1 cellular context compared by ENCODE assay signal in the genomic region with DNA sequence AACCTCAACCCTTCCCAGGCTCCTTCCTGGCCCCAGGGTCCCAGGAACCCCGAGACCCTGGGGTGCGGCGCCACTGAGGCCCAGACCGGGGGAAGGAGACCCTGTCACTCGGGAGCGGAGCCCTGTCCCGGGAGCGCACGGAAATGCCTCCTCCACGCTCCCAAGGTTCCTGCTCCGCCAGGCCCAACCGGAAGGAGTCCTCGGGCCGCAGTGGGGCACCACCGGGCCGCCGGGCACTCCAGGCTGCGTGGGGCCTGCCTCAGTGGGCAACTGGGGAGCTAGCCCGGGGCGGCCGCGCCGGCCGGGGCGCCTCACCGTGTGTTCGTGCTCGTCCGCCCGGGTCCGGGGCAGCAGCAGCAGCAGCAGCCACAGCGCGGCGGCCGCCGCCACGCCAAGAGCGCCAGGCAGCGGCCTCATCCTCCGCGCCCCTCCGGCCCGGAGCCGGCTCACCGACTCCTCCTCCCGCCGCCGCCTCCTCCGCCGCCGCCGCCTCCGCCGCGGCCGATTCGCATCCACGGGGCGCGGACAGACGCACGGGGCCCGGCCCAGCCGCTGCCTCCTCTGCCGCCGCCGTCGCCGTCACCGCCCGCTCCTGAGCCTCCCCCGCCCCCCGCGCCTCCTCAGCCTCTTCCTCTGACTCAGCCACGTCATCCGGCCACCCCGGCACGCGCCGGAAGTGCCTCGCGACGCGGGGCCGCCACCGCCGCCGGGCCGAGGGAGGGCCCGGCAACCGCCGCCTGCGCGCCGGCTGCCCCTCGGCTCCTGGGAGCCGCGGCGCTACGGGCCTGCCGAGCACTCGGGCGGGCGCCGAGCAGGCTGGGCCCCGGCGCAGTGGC.
A peak's percentile ranks its signal among the peaks of the same experiment; 100 is the strongest.
TF ChIP-seq lines count a peak whose summit lies in the region.

A gene (minus strand): TSS at position 594 of the 836 bp plus-strand sequence. CDS start 177 bp downstream, at position 417.

TF ChIP-seq in H1, 55 proteins besides CTCF, POLR2A, EP300 and RAD21:
- TF ChIP-seq HDAC2 (IDR thresholded peaks at IDR 0.05; ENCODE audit: borderline replicate concordance in 1 of 2, low read depth in 2 of 2, low read length in 2 of 2) (0 out of 4 replicates have a peak, but pooled peaks of 1 of the 2 experiments have one; percentile 57), RBBP5 (IDR thresholded peaks at IDR 0.05; ENCODE audit: borderline replicate concordance, low read depth, low read length) (peak; percentile 89; the same call in 1 of the 2 replicates), CREB1 (IDR thresholded peaks at IDR 0.05) (peak; percentile 90), MAFK (IDR thresholded peaks at IDR 0.05; ENCODE audit: low read depth, low read length) (no peak), TBP (IDR thresholded peaks at IDR 0.05; ENCODE audit: low read depth, low read length) (peak; percentile 75; the same call in 1 of the 2 replicates), RFX5 (IDR thresholded peaks at IDR 0.05; ENCODE audit: borderline replicate concordance, low read depth, low read length) (no peak), POLR2AphosphoS5 (IDR thresholded peaks at IDR 0.05; ENCODE audit: low read depth, low read length) (peak; percentile 76), ASH2L (IDR thresholded peaks at IDR 0.05; ENCODE audit: low read length) (peak; percentile 46), SRF (IDR thresholded peaks at IDR 0.05; ENCODE audit: low read depth, low read length) (no peak), CEBPB (IDR thresholded peaks at IDR 0.05; ENCODE audit: low read depth, low read length) (no peak), SIN3A (conservative IDR thresholded peaks at IDR 0.05 in 1 of 2, IDR thresholded peaks at IDR 0.05 in 1 of 2; ENCODE audit: low read depth in 1 of 2, low read length in 2 of 2) (peak in 1 of 2 experiments; percentile 71; a peak in 2 of 4 replicates), GABPA (IDR thresholded peaks at IDR 0.05; ENCODE audit: borderline replicate concordance, insufficient read depth, low read length) (peak; percentile 91), CHD1 (IDR thresholded peaks at IDR 0.05; ENCODE audit: low read depth, low read length) (0 out of 2 replicates have a peak, but pooled peaks have one; percentile 39), TAF7 (optimal IDR thresholded peaks at IDR 0.05; ENCODE audit: borderline replicate concordance, low read depth, low read length) (peak; percentile 69), HDAC6 (IDR thresholded peaks at IDR 0.05; ENCODE audit: low read depth, low read length) (no peak), KDM4A (IDR thresholded peaks at IDR 0.05; ENCODE audit: low read depth, low read length, severe bottlenecking) (peak; percentile 62), GTF2F1 (IDR thresholded peaks at IDR 0.05; ENCODE audit: borderline replicate concordance, low read depth, low read length) (0 out of 2 replicates have a peak, but pooled peaks have one; percentile 25), TAF1 (IDR thresholded peaks at IDR 0.05; ENCODE audit: low read depth, low read length) (peak; percentile 84; the same call in 1 of the 2 replicates), PHF8 (conservative IDR thresholded peaks at IDR 0.05; ENCODE audit: low read depth, low read length) (peak; percentile 92), POU5F1 (IDR thresholded peaks at IDR 0.05; ENCODE audit: low read depth, low read length) (no peak)
- TF ChIP-seq, protein P1, sequence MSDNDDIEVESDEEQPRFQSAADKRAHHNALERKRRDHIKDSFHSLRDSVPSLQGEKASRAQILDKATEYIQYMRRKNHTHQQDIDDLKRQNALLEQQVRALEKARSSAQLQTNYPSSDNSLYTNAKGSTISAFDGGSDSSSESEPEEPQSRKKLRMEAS (IDR thresholded peaks at IDR 0.05) = peak; percentile 82
- TF ChIP-seq, protein P2, sequence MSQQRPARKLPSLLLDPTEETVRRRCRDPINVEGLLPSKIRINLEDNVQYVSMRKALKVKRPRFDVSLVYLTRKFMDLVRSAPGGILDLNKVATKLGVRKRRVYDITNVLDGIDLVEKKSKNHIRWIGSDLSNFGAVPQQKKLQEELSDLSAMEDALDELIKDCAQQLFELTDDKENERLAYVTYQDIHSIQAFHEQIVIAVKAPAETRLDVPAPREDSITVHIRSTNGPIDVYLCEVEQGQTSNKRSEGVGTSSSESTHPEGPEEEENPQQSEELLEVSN (IDR thresholded peaks at IDR 0.05) = peak; percentile 46; the same call in 1 of the 2 replicates
